Comparison of ENCODE assay signal across 8 cellular contexts in the genomic region with DNA sequence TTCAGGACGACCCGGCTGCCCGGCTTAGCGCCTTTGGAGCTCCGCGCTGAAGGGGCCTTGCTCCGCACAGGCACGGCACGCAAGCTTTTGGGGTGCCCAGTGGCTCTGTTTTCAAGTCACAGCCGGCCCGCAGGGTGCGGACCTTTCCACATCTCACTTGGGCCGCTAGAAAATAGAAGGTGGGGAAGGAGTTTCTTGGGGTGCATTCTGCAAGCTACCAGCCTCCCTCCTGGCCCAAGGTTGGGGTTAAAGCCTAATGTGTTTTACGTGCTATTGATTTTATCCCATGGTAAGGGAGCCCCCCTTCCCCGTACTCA. TPM values are rescaled to one million over a fixed set of nuclear protein-coding genes. Genes with fewer than 3 reads are reported as not detected.
DNase-seq lines count a peak whose midpoint lies in the region; ATAC-seq and TF ChIP-seq lines count a peak whose summit lies in the region.

No MANE protein-coding gene starts in this region.

- WGBS in right cardiac atrium, result under 1% methylated on average over 15 of the region's 15 CpGs

- CTCF ChIA-PET in Calu3 (lab: Charles Lee) (no interaction called here), activated B cell treated with CpG ODN at 0.5 μM for 24 hours (lab: Charles Lee) (interaction anchor here (0.6 to 2.3 kb wide), 2 partner anchors 456 to 1721 kb away, joined by 4 to 5 read pairs; a partner anchor contains a TSS)

- ATAC-seq in HG02642 (IDR thresholded peaks at IDR 0.05; ENCODE audit: poor library complexity, unreplicated experiment) (peak; percentile 38), activated B cell treated with CpG ODN at 0.5 μM for 24 hours (ENCODE audit: low read depth) (no peak), right cardiac atrium (peak in 1 of 2 donors; percentile 66), GM19452 (IDR thresholded peaks at IDR 0.05; ENCODE audit: unreplicated experiment) (no peak)
- no peak for ATAC-seq in stimulated activated memory B cell treated with anti-CD40 and anti-IgM and Interleukin-4, amounts not matched to agents 10 μg/mL and 1 μg/mL and 100 μg/mL, for 72 hours

- peak overlapping the region; percentile 93 for H3K27ac ChIP-seq in right cardiac atrium (ENCODE audit: low read length)

- POLR2A ChIA-PET in activated B cell treated with CpG ODN at 0.5 μM for 24 hours (lab: Charles Lee), result interaction anchor here (0.6 to 2.0 kb wide), 14 partner anchors 8 to 569 kb away, joined by 3 to 17 read pairs (median 4); a partner anchor contains a TSS

- H3K4me1 Mint-ChIP-seq in Calu3 (ENCODE audit: low read depth, unreplicated experiment), result peaks cover 17% of the 10 kb centered on the region
- H3K4me1 Mint-ChIP-seq in activated B cell treated with CpG ODN at 0.5 μM for 24 hours, result peaks cover 23% of the 10 kb centered on the region
- peaks cover 28% of the 10 kb centered on the region for H3K4me1 Mint-ChIP-seq in stimulated activated memory B cell treated with anti-CD40 and anti-IgM and Interleukin-4, amounts not matched to agents 10 μg/mL and 1 μg/mL and 100 μg/mL, for 72 hours

- TF ChIP-seq CTCF in Calu3 (IDR thresholded peaks at IDR 0.05; ENCODE audit: unreplicated experiment) (no peak), activated B cell treated with CpG ODN at 0.5 μM for 24 hours (IDR thresholded peaks at IDR 0.05) (no peak)

- H3K27me3 Mint-ChIP-seq in Calu3 (ENCODE audit: unreplicated experiment), result no peaks in the 10 kb centered on the region
- H3K27me3 Mint-ChIP-seq in activated B cell treated with CpG ODN at 0.5 μM for 24 hours, result no peaks in the 10 kb centered on the region
- no peaks in the 10 kb centered on the region for H3K27me3 Mint-ChIP-seq in stimulated activated memory B cell treated with anti-CD40 and anti-IgM and Interleukin-4, amounts not matched to agents 10 μg/mL and 1 μg/mL and 100 μg/mL, for 72 hours

- H3K9me3 ChIP-seq in right cardiac atrium (ENCODE audit: control insufficient read depth, low read length), result no peaks in the 10 kb centered on the region

- no TSS peak for BruUV-seq in Calu3 (replicated peaks; lab: Mats Ljungman, UMichigan)

- H3K27me3 ChIP-seq in right cardiac atrium (ENCODE audit: control insufficient read depth, insufficient read depth), result no peaks in the 10 kb centered on the region

- DNase-seq in Calu3, result no peak
- DNase-seq in activated B cell treated with CpG ODN at 0.5 μM for 24 hours, result no peak
- DNase-seq in right cardiac atrium, result no peak
- no peak for DNase-seq in NCI-H1105 treated with DMSO at 0.1 percent for 48 hours (lab: John Stamatoyannopoulos, UW)
- DNase-seq in NCI-H1694 (lab: John Stamatoyannopoulos, UW), result no peak

- H3K36me3 Mint-ChIP-seq in Calu3 (ENCODE audit: insufficient read depth, unreplicated experiment) (peaks cover 17% of the 10 kb centered on the region), activated B cell treated with CpG ODN at 0.5 μM for 24 hours (ENCODE audit: low read depth) (peaks cover 16% of the 10 kb centered on the region)
- peaks cover 10% of the 10 kb centered on the region for H3K36me3 Mint-ChIP-seq in stimulated activated memory B cell treated with anti-CD40 and anti-IgM and Interleukin-4, amounts not matched to agents 10 μg/mL and 1 μg/mL and 100 μg/mL, for 72 hours

- H3K9me3 Mint-ChIP-seq in Calu3 (ENCODE audit: low read depth, unreplicated experiment) (no peaks in the 10 kb centered on the region), activated B cell treated with CpG ODN at 0.5 μM for 24 hours (no peaks in the 10 kb centered on the region)
- H3K9me3 Mint-ChIP-seq in stimulated activated memory B cell treated with anti-CD40 and anti-IgM and Interleukin-4, amounts not matched to agents 10 μg/mL and 1 μg/mL and 100 μg/mL, for 72 hours, result no peaks in the 10 kb centered on the region

- peak overlapping the region; percentile 98 for H3K4me3 ChIP-seq in right cardiac atrium (ENCODE audit: low read length)

- H3K4me3 Mint-ChIP-seq in Calu3 (ENCODE audit: low read depth, unreplicated experiment) (peak overlapping the region; percentile 71), activated B cell treated with CpG ODN at 0.5 μM for 24 hours (peak overlapping the region; percentile 90)
- peak overlapping the region; percentile 93 for H3K4me3 Mint-ChIP-seq in stimulated activated memory B cell treated with anti-CD40 and anti-IgM and Interleukin-4, amounts not matched to agents 10 μg/mL and 1 μg/mL and 100 μg/mL, for 72 hours

- H3K4me1 ChIP-seq in right cardiac atrium (ENCODE audit: control insufficient read depth, insufficient read depth, low read length), result no peaks in the 10 kb centered on the region

- no peak overlapping the region for H3K27ac Mint-ChIP-seq in Calu3 (ENCODE audit: unreplicated experiment)
- peak overlapping the region; percentile 87 for H3K27ac Mint-ChIP-seq in activated B cell treated with CpG ODN at 0.5 μM for 24 hours
- peak overlapping the region; percentile 95 for H3K27ac Mint-ChIP-seq in stimulated activated memory B cell treated with anti-CD40 and anti-IgM and Interleukin-4, amounts not matched to agents 10 μg/mL and 1 μg/mL and 100 μg/mL, for 72 hours

- intact Hi-C loops in Calu3 (cut with micrococcal nuclease; ENCODE audit: unreplicated experiment), result loop anchor here (5.0 to 10.0 kb wide), 2 partner anchors 73 to 139 kb away; no protein-coding TSS in a partner anchor
- intact Hi-C loops in activated B cell treated with CpG ODN at 0.5 μM for 24 hours (cut with micrococcal nuclease), result loop anchor here (1.0 to 5.0 kb wide), 6 partner anchors 236 to 1563 kb away; a partner anchor contains a TSS
- intact Hi-C loops in right cardiac atrium (cut with DNase I), result no loop called here

RNA-seq across cellular contexts. Expression of a gene that starts 0.6 kb away (rescaled TPM):
- total RNA-seq in Calu3 (2022) (3.1 and 4.4 TPM in 2 replicates), activated B cell treated with CpG ODN at 0.5 μM for 24 hours (14.9 and 15.6 TPM in 2 replicates), right cardiac atrium (10 to 100 TPM in 3 of 4 donors, 1 to 10 TPM in 1; 9.0 to 14.5 (median 13.4) TPM)
- polyA plus RNA-seq in right cardiac atrium, result 7.3 TPM

RNA-seq across cellular contexts. Expression of a gene that starts 0.6 kb away (rescaled TPM):
- 5.2 and 6.0 TPM in 2 replicates for total RNA-seq in Calu3 (2022)
- total RNA-seq in activated B cell treated with CpG ODN at 0.5 μM for 24 hours, result 10.1 and 13.6 TPM in 2 replicates
- 10 to 100 TPM in 2 of 4 donors, 1 to 10 TPM in 2; 9.4 to 10.9 (median 10.1) TPM for total RNA-seq in right cardiac atrium
- polyA plus RNA-seq in right cardiac atrium, result 11.4 TPM

Comparison
In these comparisons a context has a peak if more than half of its experiments do, and no peak if none do; other contexts are left out.
1. intact Hi-C loops: an anchor here in Calu3 (5.0 to 10.0 kb wide) and activated B cell treated with CpG ODN at 0.5 μM for 24 hours (1.0 to 5.0 kb wide); none called in right cardiac atrium.